Comparison of ENCODE assay signal across 20 cellular contexts in the genomic region with DNA sequence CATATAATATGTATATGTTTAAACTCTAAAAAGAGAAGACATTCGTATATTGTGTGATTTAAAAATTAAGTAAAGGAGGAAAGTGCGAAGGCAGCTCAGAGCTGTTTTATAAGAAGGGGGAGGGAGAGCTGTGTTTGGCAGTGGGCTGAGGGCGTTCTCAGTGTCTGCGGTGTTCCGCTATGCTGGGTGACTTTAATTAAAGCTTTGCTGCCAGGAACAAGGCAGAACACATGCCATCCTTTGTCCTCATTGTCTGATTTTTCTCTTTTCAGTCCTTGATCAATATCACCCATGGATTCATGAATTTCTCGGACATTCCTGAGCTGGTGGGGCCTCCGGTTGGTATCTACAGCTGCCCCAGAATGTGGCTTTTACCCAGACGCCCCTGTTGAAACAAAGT.
A peak's percentile ranks its signal among the peaks of the same experiment; 100 is the strongest.
DNase-seq lines count a peak whose midpoint lies in the region; FAIRE-seq lines count a peak whose summit lies in the region.
"Had no signal": no experiment of that assay in that cellular context is flagged by ENCODE, and none has a peak within 500 bp of the region (broad histone marks: within the 10 kb centered on the region; RNA-seq: fewer than 3 reads in every experiment).

No MANE protein-coding gene starts in this region.

- no peaks in the 10 kb centered on the region for H3K36me3 Mint-ChIP-seq in activated naive CD4-positive, alpha-beta T cell treated with anti-CD3 and anti-CD28 coated beads, Interleukin-2, amount 10 ng/mL, durations not matched to agents 7 days and 5 days

- H3K27ac Mint-ChIP-seq in activated naive CD4-positive, alpha-beta T cell treated with anti-CD3 and anti-CD28 coated beads, Interleukin-2, amount 10 ng/mL, durations not matched to agents 7 days and 5 days: no peak overlapping the region

- H2AFZ ChIP-seq in neuronal stem cell (ENCODE audit: low read length) (peak overlapping the region; percentile 62), Karpas-422 (ENCODE audit: low read length) (no peak overlapping the region)

- no peaks in the 10 kb centered on the region for H3K79me2 ChIP-seq in Karpas-422 (ENCODE audit: low read length)

- H3K18ac ChIP-seq in neuronal stem cell (ENCODE audit: low read length): no peak overlapping the region

- H3K4me3 ChIP-seq in BLaER1 treated with 17β-estradiol and CSF1 and Interleukin-3, amounts not matched to agents 10 nM and 100 nM: no peak overlapping the region
- peak overlapping the region in 1 of 2 donors; percentile 20 for H3K4me3 ChIP-seq in neuronal stem cell (ENCODE audit: low read length in 2 of 2)
- no peak overlapping the region for H3K4me3 ChIP-seq in Karpas-422 (ENCODE audit: low read length)
- H3K4me3 ChIP-seq: A549, MG63 had no signal

- FAIRE-seq in frontal cortex (lab: Jason Lieb, UNC): no peak
- FAIRE-seq: A549, H1, HepG2 had no signal

- DNase-seq in astrocyte of the hippocampus (ENCODE audit: low read depth, low spot score): peak; percentile 82
- peak; percentile 29 for DNase-seq in left kidney (ENCODE audit: low read depth, low spot score)
- peak; percentile 44 for DNase-seq in neuronal stem cell (ENCODE audit: low spot score)
- DNase-seq in AML-193 (lab: John Stamatoyannopoulos, UW): no peak
- DNase-seq in frontal cortex (ENCODE audit: low spot score in 2 of 2): no peak
- no peak for DNase-seq in Karpas-422
- no peak for DNase-seq in activated naive CD4-positive, alpha-beta T cell treated with anti-CD3 and anti-CD28 coated beads, Interleukin-2, amount 10 ng/mL, durations not matched to agents 7 days and 5 days
- DNase-seq: COR-L47, MG63, NCI-H1092, NCI-H146, NCI-H446, NCI-H748 treated with DMSO at 0.1 percent for 48 hours, OCI-M1, RPMI8226, SIG-M5 had no signal

- H2BK12ac ChIP-seq in neuronal stem cell (ENCODE audit: low read length): no peak overlapping the region

- H3K36me3 ChIP-seq in BLaER1 treated with 17β-estradiol and CSF1 and Interleukin-3, amounts not matched to agents 10 nM and 100 nM: no peaks in the 10 kb centered on the region
- H3K36me3 ChIP-seq in neuronal stem cell (replicated peaks in 1 of 2; ENCODE audit: control insufficient read depth in 2 of 2, insufficient read depth in 2 of 2, low read length in 2 of 2) (no peaks in the 10 kb centered on the region), Karpas-422 (ENCODE audit: insufficient read depth, low read length) (no peaks in the 10 kb centered on the region)
- H3K36me3 ChIP-seq: MG63 had no signal

- peaks cover 0 to 3% (median 0%) of the 10 kb centered on the region in 11 experiments; a peak in 5 of 22 replicates for H3K9me3 ChIP-seq in BLaER1 treated with 17β-estradiol and CSF1 and Interleukin-3, amounts not matched to agents 10 nM and 100 nM (replicated peaks in 1 of 11)
- peaks cover 0 to 3% of the 10 kb centered on the region in 2 donors for H3K9me3 ChIP-seq in neuronal stem cell (replicated peaks in 1 of 2; ENCODE audit: control insufficient read depth in 2 of 2, insufficient read depth in 1 of 2, low read depth in 1 of 2, low read length in 2 of 2)
- H3K9me3 ChIP-seq in Karpas-422 (ENCODE audit: low read length): no peaks in the 10 kb centered on the region
- H3K9me3 ChIP-seq: A549, MG63 had no signal

- H3K27me3 Mint-ChIP-seq in activated naive CD4-positive, alpha-beta T cell treated with anti-CD3 and anti-CD28 coated beads, Interleukin-2, amount 10 ng/mL, durations not matched to agents 7 days and 5 days: peaks cover 48% of the 10 kb centered on the region

- peaks cover 0 to 67% (median 0%) of the 10 kb centered on the region in 11 experiments; a peak in 4 of 22 replicates for H3K27me3 ChIP-seq in BLaER1 treated with 17β-estradiol and CSF1 and Interleukin-3, amounts not matched to agents 10 nM and 100 nM
- H3K27me3 ChIP-seq in neuronal stem cell (ENCODE audit: control insufficient read depth in 3 of 3, insufficient read depth in 3 of 3, low read depth in 1 of 3, low read length in 3 of 3) (peaks cover 0 to 4% (median 0%) of the 10 kb centered on the region in 3 experiments), Karpas-422 (ENCODE audit: low read length) (no peaks in the 10 kb centered on the region)
- H3K27me3 ChIP-seq: MG63 had no signal

- CTCF ChIA-PET in activated naive CD4-positive, alpha-beta T cell treated with anti-CD3 and anti-CD28 coated beads, Interleukin-2, amount 10 ng/mL, durations not matched to agents 7 days and 5 days (lab: Charles Lee): interaction anchor here (0.7 to 1.5 kb wide), 4 partner anchors 9 to 66 kb away, joined by 3 to 4 read pairs (median 3); no protein-coding TSS in a partner anchor

- no peaks in the 10 kb centered on the region for H3K9me2 ChIP-seq in Karpas-422 (replicated peaks; ENCODE audit: insufficient read depth, low read length)

- H2AK5ac ChIP-seq in neuronal stem cell (ENCODE audit: low read depth, low read length): no peak overlapping the region

- H3K9ac ChIP-seq in BLaER1 treated with 17β-estradiol and CSF1 and Interleukin-3, amounts not matched to agents 10 nM and 100 nM: no peak overlapping the region
- H3K9ac ChIP-seq in neuronal stem cell (ENCODE audit: low read depth, low read length, poor library complexity) (no peak overlapping the region), Karpas-422 (ENCODE audit: low read length) (no peak overlapping the region)

- H3K4ac ChIP-seq in neuronal stem cell (ENCODE audit: low read length): no peak overlapping the region

- H4K8ac ChIP-seq in neuronal stem cell (ENCODE audit: low read depth, low read length): no peak overlapping the region

- no peaks in the 10 kb centered on the region for H3K79me1 ChIP-seq in neuronal stem cell (ENCODE audit: low read depth, low read length)

- H3K4me1 Mint-ChIP-seq in activated naive CD4-positive, alpha-beta T cell treated with anti-CD3 and anti-CD28 coated beads, Interleukin-2, amount 10 ng/mL, durations not matched to agents 7 days and 5 days: peaks cover 45% of the 10 kb centered on the region

- no peak overlapping the region for H2BK120ac ChIP-seq in neuronal stem cell (ENCODE audit: low read depth, low read length)

- peaks cover 13 to 69% (median 51%) of the 10 kb centered on the region in 10 experiments for H3K4me1 ChIP-seq in BLaER1 treated with 17β-estradiol and CSF1 and Interleukin-3, amounts not matched to agents 10 nM and 100 nM
- H3K4me1 ChIP-seq in neuronal stem cell (ENCODE audit: control insufficient read depth in 2 of 2, insufficient read depth in 1 of 2, low read depth in 1 of 2, low read length in 2 of 2): peaks cover 21 to 25% of the 10 kb centered on the region in 2 donors
- H3K4me1 ChIP-seq in Karpas-422 (ENCODE audit: low read length): peaks cover 23% of the 10 kb centered on the region

- peak overlapping the region in 7 of 11 experiments; percentile 91 to 99 (median 95); a peak in 9 of 22 replicates for H3K27ac ChIP-seq in BLaER1 treated with 17β-estradiol and CSF1 and Interleukin-3, amounts not matched to agents 10 nM and 100 nM
- H3K27ac ChIP-seq in neuronal stem cell (replicated peaks; ENCODE audit: low read length): no peak overlapping the region
- H3K27ac ChIP-seq in Karpas-422 (ENCODE audit: low read length): no peak overlapping the region
- H3K27ac ChIP-seq: A549 had no signal

- no peak overlapping the region for H3K14ac ChIP-seq in neuronal stem cell (ENCODE audit: low read length)

- H3K9me3 Mint-ChIP-seq in activated naive CD4-positive, alpha-beta T cell treated with anti-CD3 and anti-CD28 coated beads, Interleukin-2, amount 10 ng/mL, durations not matched to agents 7 days and 5 days: no peaks in the 10 kb centered on the region

- no peak overlapping the region for H3K23ac ChIP-seq in neuronal stem cell (ENCODE audit: low read depth, low read length, poor library complexity)

- no peak overlapping the region for H4K91ac ChIP-seq in neuronal stem cell (ENCODE audit: low read depth, low read length, poor library complexity)

- H3K4me2 ChIP-seq in BLaER1 treated with 17β-estradiol and CSF1 and Interleukin-3, amounts not matched to agents 10 nM and 100 nM: peak overlapping the region in 5 of 11 experiments; percentile 75 to 93 (median 89); a peak in 10 of 22 replicates
- H3K4me2 ChIP-seq in neuronal stem cell (ENCODE audit: insufficient read depth, low read length, poor library complexity, severe bottlenecking) (no peak overlapping the region), Karpas-422 (ENCODE audit: low read depth, low read length, poor library complexity, severe bottlenecking) (no peak overlapping the region)
- H3K4me2 ChIP-seq: A549 had no signal

- 100% methylated on average over 1 of the region's 8 CpGs; no CpG with 5 or more reads in 1 of the 2 donors for WGBS in neuronal stem cell (ENCODE audit: extremely low coverage in 2 of 2, insufficient read length in 2 of 2, insufficient replicate concordance in 1 of 2), 2 donors

- no peaks in the 10 kb centered on the region; a peak in 1 of 22 replicates for H4K20me1 ChIP-seq in BLaER1 treated with 17β-estradiol and CSF1 and Interleukin-3, amounts not matched to agents 10 nM and 100 nM
- no peaks in the 10 kb centered on the region for H4K20me1 ChIP-seq in Karpas-422 (ENCODE audit: insufficient read depth, low read depth, low read length)

- H3K4me3 Mint-ChIP-seq in activated naive CD4-positive, alpha-beta T cell treated with anti-CD3 and anti-CD28 coated beads, Interleukin-2, amount 10 ng/mL, durations not matched to agents 7 days and 5 days: no peak overlapping the region

- no peak overlapping the region for H2BK15ac ChIP-seq in neuronal stem cell (ENCODE audit: low read length)

- no peak overlapping the region for H2BK5ac ChIP-seq in neuronal stem cell (ENCODE audit: low read length)

Comparison
In these comparisons a context has a peak if more than half of its experiments do, and no peak if none do; other contexts are left out.
1. H3K27ac ChIP-seq: peak in BLaER1 treated with 17β-estradiol and CSF1 and Interleukin-3, amounts not matched to agents 10 nM and 100 nM (7 of 11); none in neuronal stem cell (single experiment) and Karpas-422 (single experiment).
2. DNase-seq: peak in astrocyte of the hippocampus (single experiment), left kidney (single experiment) and neuronal stem cell (single experiment); none in AML-193 (0 of 2), frontal cortex (0 of 2), Karpas-422 (single experiment) and activated naive CD4-positive, alpha-beta T cell treated with anti-CD3 and anti-CD28 coated beads, Interleukin-2, amount 10 ng/mL, durations not matched to agents 7 days and 5 days (single experiment).